ENCODE assay signal across 2 cellular contexts in the genomic region with DNA sequence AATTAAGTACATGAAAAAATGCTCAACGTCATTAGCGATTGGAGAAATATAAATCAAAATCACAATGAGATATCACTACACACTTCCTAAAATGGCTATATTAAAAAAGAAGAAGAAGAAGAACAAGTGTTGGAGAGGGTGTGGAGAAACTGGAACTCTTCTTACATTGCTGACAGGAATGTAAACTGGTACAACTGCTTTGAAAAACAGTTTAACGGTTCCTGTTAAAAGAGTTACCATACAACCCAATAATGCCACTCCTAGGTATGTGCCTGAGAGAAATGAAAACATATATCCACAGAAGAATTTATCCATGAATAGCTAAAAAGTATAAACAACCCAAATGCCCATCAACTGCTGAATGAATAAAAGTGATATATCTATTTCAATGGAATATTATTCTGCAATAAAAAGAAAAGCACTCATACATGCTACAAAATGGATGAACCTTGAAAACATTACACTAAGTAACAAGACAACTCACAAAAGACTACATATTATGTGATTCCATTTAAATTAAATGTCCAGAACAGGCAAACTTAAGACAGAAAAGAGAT.
TF ChIP-seq lines count a peak whose summit lies in the region.

No MANE protein-coding gene starts in this region.

TF ChIP-seq in HEK293, 187 proteins besides CTCF, POLR2A, EP300 and RAD21:
- TF ChIP-seq ZFP41 (tag by site-specific recombination; IDR thresholded peaks at IDR 0.05; ENCODE audit: borderline replicate concordance) (no peak), ZNF146 (tag by site-specific recombination; IDR thresholded peaks at IDR 0.05) (peak; percentile 65), ZNF423 (tag by site-specific recombination; IDR thresholded peaks at IDR 0.05) (no peak), SETDB1 (IDR thresholded peaks at IDR 0.05; ENCODE audit: insufficient read length, low read length) (peak; percentile 57), ZNF843 (tag by site-specific recombination; IDR thresholded peaks at IDR 0.05) (no peak), ELK4 (IDR thresholded peaks at IDR 0.05; ENCODE audit: borderline replicate concordance, low read depth, low read length) (no peak), ZNF10 (tag by site-specific recombination; IDR thresholded peaks at IDR 0.05) (peak; percentile 50; the same call in 1 of the 2 replicates), ZNF184 (tag by site-specific recombination; IDR thresholded peaks at IDR 0.05) (0 out of 2 replicates have a peak, but pooled peaks have one; percentile 39), PRDM4 (tag by site-specific recombination; IDR thresholded peaks at IDR 0.05) (no peak)
- TF ChIP-seq, protein P1, sequence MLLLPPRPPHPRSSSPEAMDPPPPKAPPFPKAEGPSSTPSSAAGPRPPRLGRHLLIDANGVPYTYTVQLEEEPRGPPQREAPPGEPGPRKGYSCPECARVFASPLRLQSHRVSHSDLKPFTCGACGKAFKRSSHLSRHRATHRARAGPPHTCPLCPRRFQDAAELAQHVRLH (tag by site-specific recombination; IDR thresholded peaks at IDR 0.05) = no peak
- TF ChIP-seq, protein P2, sequence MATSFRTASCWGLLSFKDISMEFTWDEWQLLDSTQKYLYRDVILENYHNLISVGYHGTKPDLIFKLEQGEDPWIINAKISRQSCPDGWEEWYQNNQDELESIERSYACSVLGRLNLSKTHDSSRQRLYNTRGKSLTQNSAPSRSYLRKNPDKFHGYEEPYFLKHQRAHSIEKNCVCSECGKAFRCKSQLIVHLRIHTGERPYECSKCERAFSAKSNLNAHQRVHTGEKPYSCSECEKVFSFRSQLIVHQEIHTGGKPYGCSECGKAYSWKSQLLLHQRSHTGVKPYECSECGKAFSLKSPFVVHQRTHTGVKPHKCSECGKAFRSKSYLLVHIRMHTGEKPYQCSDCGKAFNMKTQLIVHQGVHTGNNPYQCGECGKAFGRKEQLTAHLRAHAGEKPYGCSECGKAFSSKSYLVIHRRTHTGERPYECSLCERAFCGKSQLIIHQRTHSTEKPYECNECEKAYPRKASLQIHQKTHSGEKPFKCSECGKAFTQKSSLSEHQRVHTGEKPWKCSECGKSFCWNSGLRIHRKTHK (tag by site-specific recombination; IDR thresholded peaks at IDR 0.05) = no peak

TF ChIP-seq in K562, 482 proteins besides CTCF, POLR2A, EP300 and RAD21:
- TF ChIP-seq RNF2 (IDR thresholded peaks at IDR 0.05) = no peak
- TF ChIP-seq, protein P3, sequence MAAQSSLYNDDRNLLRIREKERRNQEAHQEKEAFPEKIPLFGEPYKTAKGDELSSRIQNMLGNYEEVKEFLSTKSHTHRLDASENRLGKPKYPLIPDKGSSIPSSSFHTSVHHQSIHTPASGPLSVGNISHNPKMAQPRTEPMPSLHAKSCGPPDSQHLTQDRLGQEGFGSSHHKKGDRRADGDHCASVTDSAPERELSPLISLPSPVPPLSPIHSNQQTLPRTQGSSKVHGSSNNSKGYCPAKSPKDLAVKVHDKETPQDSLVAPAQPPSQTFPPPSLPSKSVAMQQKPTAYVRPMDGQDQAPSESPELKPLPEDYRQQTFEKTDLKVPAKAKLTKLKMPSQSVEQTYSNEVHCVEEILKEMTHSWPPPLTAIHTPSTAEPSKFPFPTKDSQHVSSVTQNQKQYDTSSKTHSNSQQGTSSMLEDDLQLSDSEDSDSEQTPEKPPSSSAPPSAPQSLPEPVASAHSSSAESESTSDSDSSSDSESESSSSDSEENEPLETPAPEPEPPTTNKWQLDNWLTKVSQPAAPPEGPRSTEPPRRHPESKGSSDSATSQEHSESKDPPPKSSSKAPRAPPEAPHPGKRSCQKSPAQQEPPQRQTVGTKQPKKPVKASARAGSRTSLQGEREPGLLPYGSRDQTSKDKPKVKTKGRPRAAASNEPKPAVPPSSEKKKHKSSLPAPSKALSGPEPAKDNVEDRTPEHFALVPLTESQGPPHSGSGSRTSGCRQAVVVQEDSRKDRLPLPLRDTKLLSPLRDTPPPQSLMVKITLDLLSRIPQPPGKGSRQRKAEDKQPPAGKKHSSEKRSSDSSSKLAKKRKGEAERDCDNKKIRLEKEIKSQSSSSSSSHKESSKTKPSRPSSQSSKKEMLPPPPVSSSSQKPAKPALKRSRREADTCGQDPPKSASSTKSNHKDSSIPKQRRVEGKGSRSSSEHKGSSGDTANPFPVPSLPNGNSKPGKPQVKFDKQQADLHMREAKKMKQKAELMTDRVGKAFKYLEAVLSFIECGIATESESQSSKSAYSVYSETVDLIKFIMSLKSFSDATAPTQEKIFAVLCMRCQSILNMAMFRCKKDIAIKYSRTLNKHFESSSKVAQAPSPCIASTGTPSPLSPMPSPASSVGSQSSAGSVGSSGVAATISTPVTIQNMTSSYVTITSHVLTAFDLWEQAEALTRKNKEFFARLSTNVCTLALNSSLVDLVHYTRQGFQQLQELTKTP (IDR thresholded peaks at IDR 0.05; ENCODE audit: low read depth in 1 of 2, partially characterized antibody in 2 of 2) = no peak
- no peak for TF ChIP-seq TCF7L2 (IDR thresholded peaks at IDR 0.05; ENCODE audit: low read depth, low read length)
- TF ChIP-seq, protein P4, sequence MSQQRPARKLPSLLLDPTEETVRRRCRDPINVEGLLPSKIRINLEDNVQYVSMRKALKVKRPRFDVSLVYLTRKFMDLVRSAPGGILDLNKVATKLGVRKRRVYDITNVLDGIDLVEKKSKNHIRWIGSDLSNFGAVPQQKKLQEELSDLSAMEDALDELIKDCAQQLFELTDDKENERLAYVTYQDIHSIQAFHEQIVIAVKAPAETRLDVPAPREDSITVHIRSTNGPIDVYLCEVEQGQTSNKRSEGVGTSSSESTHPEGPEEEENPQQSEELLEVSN (IDR thresholded peaks at IDR 0.05; ENCODE audit: borderline replicate concordance in 1 of 2, extremely low read depth in 1 of 2, insufficient read depth in 1 of 2, insufficient read length in 1 of 2, low read depth in 1 of 2, low read length in 1 of 2, poor library complexity in 1 of 2, severe bottlenecking in 1 of 2) = no peak
- TF ChIP-seq CSDE1 (IDR thresholded peaks at IDR 0.05) = no peak
- no peak for TF ChIP-seq KDM2B (CRISPR knock-in tag; IDR thresholded peaks at IDR 0.05)
- no peak for TF ChIP-seq EP400 (IDR thresholded peaks at IDR 0.05)
- TF ChIP-seq ZBTB49 (CRISPR knock-in tag; IDR thresholded peaks at IDR 0.05; ENCODE audit: borderline replicate concordance) = no peak
